ENCODE assay signal across 1 cellular context in genomic region chr2:74204436-74204835, GRCh38.
TF ChIP-seq lines count a peak whose summit lies in the region.

No MANE protein-coding gene starts in this region.

TF ChIP-seq in IMR-90, 13 proteins besides CTCF, POLR2A, EP300 and RAD21:
- no peak for TF ChIP-seq MXI1 (IDR thresholded peaks at IDR 0.05; ENCODE audit: borderline replicate concordance, low read depth, low read length)
- no peak for TF ChIP-seq RCOR1 (IDR thresholded peaks at IDR 0.05; ENCODE audit: insufficient replicate concordance, low read length)
- TF ChIP-seq SMC3 (IDR thresholded peaks at IDR 0.05; ENCODE audit: low read depth, low read length): no peak
- no peak for TF ChIP-seq USF2 (IDR thresholded peaks at IDR 0.05; ENCODE audit: low read depth, low read length)
- no peak for TF ChIP-seq ELK1 (IDR thresholded peaks at IDR 0.05; ENCODE audit: borderline replicate concordance, low read depth, low read length)
- no peak for TF ChIP-seq FOS (IDR thresholded peaks at IDR 0.05; ENCODE audit: low read depth, low read length)
- no peak for TF ChIP-seq RFX5 (IDR thresholded peaks at IDR 0.05; ENCODE audit: low read depth, low read length)
- no peak for TF ChIP-seq MAFK (IDR thresholded peaks at IDR 0.05; ENCODE audit: low read depth, low read length)
- no peak for TF ChIP-seq CHD1 (IDR thresholded peaks at IDR 0.05; ENCODE audit: low read depth, low read length)
- TF ChIP-seq NFE2L2 (IDR thresholded peaks at IDR 0.05; ENCODE audit: low read depth, low read length): no peak
